In the genomic region with DNA sequence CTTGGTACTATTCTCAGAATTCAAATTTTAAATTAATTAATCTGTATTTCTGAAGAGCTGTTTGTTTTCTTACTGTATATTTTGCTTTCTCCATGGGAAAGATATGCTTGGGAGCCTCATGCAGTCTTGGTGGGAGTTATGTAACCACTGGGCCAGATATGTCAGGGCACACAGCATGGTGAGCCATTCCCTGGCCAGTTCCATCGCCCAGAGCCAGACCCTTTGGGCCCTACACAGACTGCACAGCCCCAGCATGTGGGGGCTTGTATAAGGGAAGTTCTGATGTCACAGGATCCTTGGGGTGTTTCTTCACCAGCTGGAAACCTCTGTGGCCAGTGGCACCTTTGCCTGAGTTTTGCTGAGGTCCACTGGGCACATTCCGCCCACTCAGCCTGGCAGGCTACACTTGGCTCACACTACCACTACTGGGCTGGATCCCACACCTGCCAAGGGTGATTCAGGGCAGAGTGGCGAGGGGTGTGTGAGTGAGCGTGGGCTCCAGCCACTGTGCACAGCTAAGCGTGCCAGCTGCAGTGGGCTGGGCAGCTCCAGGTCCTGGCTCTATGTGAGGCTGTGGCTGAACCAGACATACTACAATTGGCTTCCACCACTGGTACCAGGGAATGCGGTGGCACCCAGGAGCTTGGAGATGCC, we compare ENCODE assay signal across 15 cellular contexts.
DNase-seq lines count a peak whose midpoint lies in the region; ATAC-seq and TF ChIP-seq lines count a peak whose summit lies in the region.
"Had no signal": no experiment of that assay in that cellular context is flagged by ENCODE, and none has a peak within 500 bp of the region (broad histone marks: within the 10 kb centered on the region; RNA-seq: fewer than 3 reads in every experiment).

No MANE protein-coding gene starts in this region.

- TF ChIP-seq CTCF in Panc1 (IDR thresholded peaks at IDR 0.05) (no peak), foreskin keratinocyte (conservative IDR thresholded peaks at IDR 0.05) (no peak)
- TF ChIP-seq CTCF in CD8-positive, alpha-beta T cell (IDR thresholded peaks at IDR 0.05), result no peak

- no peaks in the 10 kb centered on the region for H3K36me3 ChIP-seq in Panc1 (ENCODE audit: control insufficient read depth, insufficient read depth, low read length)
- H3K36me3 ChIP-seq in CD8-positive, alpha-beta T cell (ENCODE audit: insufficient read depth, low read length), result no peaks in the 10 kb centered on the region

- POLR2A ChIA-PET in Panc1 (lab: Charles Lee), result interaction anchor here (0.7 kb wide), 1 partner anchor 81 kb away, joined by 6 read pairs; no protein-coding TSS in a partner anchor
- POLR2A ChIA-PET in CD8-positive, alpha-beta T cell (lab: Charles Lee), result interaction anchor here (0.9 kb wide), 1 partner anchor 9 kb away, joined by 3 read pairs; no protein-coding TSS in a partner anchor

- DNase-seq in Panc1 (ENCODE audit: low read depth, low spot score) (no peak), foreskin keratinocyte (no peak), left lobe of liver (ENCODE audit: low spot score) (no peak), inferior parietal cortex (ENCODE audit: extremely low spot score) (no peak)
- DNase-seq in activated T-helper 2 cell treated with anti-CD3 and anti-CD28 coated beads, Interferon-gamma antibody, Interleukin-2, Interleukin-4, amounts not matched to agents 10 μg/mL and 5 μg/mL and 100 μg/mL, durations not matched to agents 14 hours and 24 hours and 36 hours (ENCODE audit: low spot score), result no peak
- no peak for DNase-seq in activated naive CD4-positive, alpha-beta T cell (lab: John Stamatoyannopoulos, UW)
- no peak for DNase-seq in CD8-positive, alpha-beta T cell
- DNase-seq: C1 segment of cervical spinal cord, DND-41, GM23248, NCI-H1436, NCI-H2029 treated with DMSO at 0.1 percent for 48 hours, NCI-H510A treated with DMSO at 0.1 percent for 48 hours had no signal

- CTCF ChIA-PET in Panc1 (lab: Charles Lee), result no interaction called here
- CTCF ChIA-PET in CD8-positive, alpha-beta T cell (lab: Charles Lee), result no interaction called here

- in situ Hi-C loops in Panc1 (cut with HindIII; ENCODE audit: low pct_unique_long_range_greater_than_20kb, low sequenced_read_pairs), result no loop called here

- no peaks in the 10 kb centered on the region for H3K27me3 ChIP-seq in Panc1 (ENCODE audit: control insufficient read depth, insufficient read depth, low read length)
- no peaks in the 10 kb centered on the region for H3K27me3 ChIP-seq in foreskin keratinocyte
- H3K27me3 ChIP-seq in CD8-positive, alpha-beta T cell (ENCODE audit: insufficient read depth, low read length), result no peaks in the 10 kb centered on the region

- no peaks in the 10 kb centered on the region for H3K36me3 Mint-ChIP-seq in stimulated activated memory B cell treated with anti-CD40 and anti-IgM and Interleukin-4, amounts not matched to agents 10 μg/mL and 1 μg/mL and 100 μg/mL, for 72 hours
- no peaks in the 10 kb centered on the region for H3K36me3 Mint-ChIP-seq in activated T-helper 2 cell treated with anti-CD3 and anti-CD28 coated beads, Interferon-gamma antibody, Interleukin-2, Interleukin-4, amounts not matched to agents 10 μg/mL and 5 μg/mL and 100 μg/mL, durations not matched to agents 14 hours and 24 hours and 36 hours (ENCODE audit: low read depth)
- H3K36me3 Mint-ChIP-seq in CD8-positive, alpha-beta T cell, result no peaks in the 10 kb centered on the region

- H3K27me3 Mint-ChIP-seq in stimulated activated memory B cell treated with anti-CD40 and anti-IgM and Interleukin-4, amounts not matched to agents 10 μg/mL and 1 μg/mL and 100 μg/mL, for 72 hours, result no peaks in the 10 kb centered on the region
- H3K27me3 Mint-ChIP-seq in activated T-helper 2 cell treated with anti-CD3 and anti-CD28 coated beads, Interferon-gamma antibody, Interleukin-2, Interleukin-4, amounts not matched to agents 10 μg/mL and 5 μg/mL and 100 μg/mL, durations not matched to agents 14 hours and 24 hours and 36 hours (ENCODE audit: low read depth), result peaks cover 4% of the 10 kb centered on the region
- no peaks in the 10 kb centered on the region for H3K27me3 Mint-ChIP-seq in CD8-positive, alpha-beta T cell (ENCODE audit: low read depth)

- intact Hi-C loops in Panc1 (cut with micrococcal nuclease; ENCODE audit: unreplicated experiment), result no loop called here
- intact Hi-C loops in activated T-helper 2 cell treated with anti-CD3 and anti-CD28 coated beads, Interferon-gamma antibody, Interleukin-2, Interleukin-4, amounts not matched to agents 10 μg/mL and 5 μg/mL and 100 μg/mL, durations not matched to agents 14 hours and 24 hours and 36 hours (cut with micrococcal nuclease), result no loop called here
- intact Hi-C loops in CD8-positive, alpha-beta T cell (cut with DNase I, micrococcal nuclease), result no loop called here

- no peaks in the 10 kb centered on the region for H3K4me1 Mint-ChIP-seq in stimulated activated memory B cell treated with anti-CD40 and anti-IgM and Interleukin-4, amounts not matched to agents 10 μg/mL and 1 μg/mL and 100 μg/mL, for 72 hours
- no peaks in the 10 kb centered on the region for H3K4me1 Mint-ChIP-seq in activated T-helper 2 cell treated with anti-CD3 and anti-CD28 coated beads, Interferon-gamma antibody, Interleukin-2, Interleukin-4, amounts not matched to agents 10 μg/mL and 5 μg/mL and 100 μg/mL, durations not matched to agents 14 hours and 24 hours and 36 hours (ENCODE audit: low read depth)
- no peaks in the 10 kb centered on the region for H3K4me1 Mint-ChIP-seq in CD8-positive, alpha-beta T cell (ENCODE audit: low read depth)

- H3K4me3 ChIP-seq in Panc1 (ENCODE audit: low read depth in 2 of 2, low read length in 2 of 2), result no peak overlapping the region
- no peak overlapping the region for H3K4me3 ChIP-seq in CD8-positive, alpha-beta T cell (ENCODE audit: low read depth, low read length)
- H3K4me3 ChIP-seq: GM23248 had no signal

- H3K9me3 ChIP-seq in Panc1 (ENCODE audit: control insufficient read depth, insufficient read depth, low read depth, low read length), result no peaks in the 10 kb centered on the region
- H3K9me3 ChIP-seq in CD8-positive, alpha-beta T cell (ENCODE audit: low read length), result no peaks in the 10 kb centered on the region

- H3K27ac ChIP-seq in Panc1 (ENCODE audit: low read length) (no peak overlapping the region), foreskin keratinocyte (no peak overlapping the region)
- H3K27ac ChIP-seq in CD8-positive, alpha-beta T cell (ENCODE audit: low read depth, low read length), result no peak overlapping the region
- H3K27ac ChIP-seq: GM23248 had no signal

- 0 out of 2 replicates have a peak, but pooled peaks have one; percentile 26 for ATAC-seq in Panc1
- ATAC-seq in foreskin keratinocyte, result peak; percentile 12
- peak; percentile 61 for ATAC-seq in left lobe of liver
- peak; percentile 53 for ATAC-seq in stimulated activated memory B cell treated with anti-CD40 and anti-IgM and Interleukin-4, amounts not matched to agents 10 μg/mL and 1 μg/mL and 100 μg/mL, for 72 hours
- ATAC-seq in CD8-positive, alpha-beta T cell, result no peak
- ATAC-seq: HCT116 had no signal

- no peaks in the 10 kb centered on the region for H3K9me3 Mint-ChIP-seq in stimulated activated memory B cell treated with anti-CD40 and anti-IgM and Interleukin-4, amounts not matched to agents 10 μg/mL and 1 μg/mL and 100 μg/mL, for 72 hours
- H3K9me3 Mint-ChIP-seq in activated T-helper 2 cell treated with anti-CD3 and anti-CD28 coated beads, Interferon-gamma antibody, Interleukin-2, Interleukin-4, amounts not matched to agents 10 μg/mL and 5 μg/mL and 100 μg/mL, durations not matched to agents 14 hours and 24 hours and 36 hours, result no peaks in the 10 kb centered on the region
- no peaks in the 10 kb centered on the region for H3K9me3 Mint-ChIP-seq in CD8-positive, alpha-beta T cell

- BruUV-seq in Panc1 (replicated peaks; lab: Mats Ljungman, UMichigan), result no TSS peak

- H3K4me3 Mint-ChIP-seq in stimulated activated memory B cell treated with anti-CD40 and anti-IgM and Interleukin-4, amounts not matched to agents 10 μg/mL and 1 μg/mL and 100 μg/mL, for 72 hours, result no peak overlapping the region
- no peak overlapping the region for H3K4me3 Mint-ChIP-seq in activated T-helper 2 cell treated with anti-CD3 and anti-CD28 coated beads, Interferon-gamma antibody, Interleukin-2, Interleukin-4, amounts not matched to agents 10 μg/mL and 5 μg/mL and 100 μg/mL, durations not matched to agents 14 hours and 24 hours and 36 hours (ENCODE audit: low read depth)
- H3K4me3 Mint-ChIP-seq in CD8-positive, alpha-beta T cell, result no peak overlapping the region

- H3K27ac Mint-ChIP-seq in stimulated activated memory B cell treated with anti-CD40 and anti-IgM and Interleukin-4, amounts not matched to agents 10 μg/mL and 1 μg/mL and 100 μg/mL, for 72 hours, result no peak overlapping the region
- no peak overlapping the region for H3K27ac Mint-ChIP-seq in activated T-helper 2 cell treated with anti-CD3 and anti-CD28 coated beads, Interferon-gamma antibody, Interleukin-2, Interleukin-4, amounts not matched to agents 10 μg/mL and 5 μg/mL and 100 μg/mL, durations not matched to agents 14 hours and 24 hours and 36 hours
- no peak overlapping the region for H3K27ac Mint-ChIP-seq in CD8-positive, alpha-beta T cell

- no peaks in the 10 kb centered on the region for H3K4me1 ChIP-seq in Panc1 (ENCODE audit: control insufficient read depth, insufficient read depth, low read length)
- H3K4me1 ChIP-seq in foreskin keratinocyte, result no peaks in the 10 kb centered on the region
- H3K4me1 ChIP-seq in CD8-positive, alpha-beta T cell (ENCODE audit: insufficient read depth, low read length), result no peaks in the 10 kb centered on the region
